ENCODE assay signal across 20 cellular contexts in genomic region chr5:113193311-113193978, GRCh38.
"Had no signal": no experiment of that assay in that cellular context is flagged by ENCODE, and none has a peak within 500 bp of the region (broad histone marks: within the 10 kb centered on the region; RNA-seq: fewer than 3 reads in every experiment).

No MANE protein-coding gene starts in this region.

- H3K36me3 ChIP-seq: SJSA1 had no signal

- H3K9ac ChIP-seq: KMS-11 had no signal

- H3K27ac ChIP-seq: KMS-11, SJSA1, SK-N-MC had no signal

- DNase-seq: Kasumi-1, MM.1S, NCI-H1092 treated with DMSO at 0.1 percent for 48 hours, NCI-H1417, NCI-H1436 treated with DMSO at 0.1 percent for 48 hours, NCI-H1694, NCI-H1930, NCI-H2081, NCI-H2107, NCI-H2227 treated with DMSO at 0.1 percent for 48 hours, NCI-H526 treated with DMSO at 0.1 percent for 48 hours, NCI-H748 treated with DMSO at 0.1 percent for 48 hours, Right ventricle myocardium superior, RPMI8226 had no signal

- H3K4me3 Mint-ChIP-seq: IgD-negative memory B cell had no signal

- H3K4me3 ChIP-seq: K562, SJSA1, SK-N-MC had no signal

- H3K4me2 ChIP-seq: KMS-11 had no signal

- ATAC-seq: K562 had no signal

- H3K27ac Mint-ChIP-seq: IgD-negative memory B cell had no signal

- H3K27me3 Mint-ChIP-seq: IgD-negative memory B cell had no signal

- H3K27me3 ChIP-seq: SJSA1 had no signal

- FAIRE-seq: K562, RCC 7860 had no signal
